Comparison of ENCODE assay signal across 14 cellular contexts in the genomic region with DNA sequence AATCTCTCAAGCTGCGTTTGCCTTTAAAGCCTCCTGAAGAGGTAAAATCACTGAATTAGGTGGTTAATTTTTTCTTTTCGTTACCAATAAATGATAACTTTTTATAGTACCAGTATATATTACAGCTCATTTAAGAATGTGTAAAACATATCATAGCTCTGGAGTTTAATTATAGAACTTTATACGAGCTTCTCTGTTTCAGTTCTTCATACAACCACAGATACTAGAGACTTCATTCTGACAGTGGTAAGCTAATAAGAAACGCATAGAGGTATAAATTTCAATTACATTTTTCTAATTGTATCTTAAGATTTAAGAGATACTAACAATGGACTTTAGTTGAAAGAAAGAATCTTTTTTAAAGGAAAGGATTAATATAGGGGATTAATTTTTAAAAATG.
DNase-seq lines count a peak whose midpoint lies in the region; ATAC-seq and FAIRE-seq lines count a peak whose summit lies in the region.
"Had no signal": no experiment of that assay in that cellular context is flagged by ENCODE, and none has a peak within 500 bp of the region (broad histone marks: within the 10 kb centered on the region; RNA-seq: fewer than 3 reads in every experiment).

No MANE protein-coding gene starts in this region.

- peaks cover 0 to 6% (median 0%) of the 10 kb centered on the region in 5 donors for H3K27me3 Mint-ChIP-seq in naive thymus-derived CD4-positive, alpha-beta T cell
- H3K27me3 Mint-ChIP-seq: activated naive CD4-positive, alpha-beta T cell treated with anti-CD3 and anti-CD28 coated beads, Interleukin-2, amount 10 ng/mL, durations not matched to agents 7 days and 5 days; CD4-positive, alpha-beta memory T cell had no signal

- no peaks in the 10 kb centered on the region for H3K36me3 Mint-ChIP-seq in naive thymus-derived CD4-positive, alpha-beta T cell
- H3K36me3 Mint-ChIP-seq: activated naive CD4-positive, alpha-beta T cell treated with anti-CD3 and anti-CD28 coated beads, Interleukin-2, amount 10 ng/mL, durations not matched to agents 7 days and 5 days; CD4-positive, alpha-beta memory T cell had no signal

- POLR2A ChIA-PET in naive thymus-derived CD4-positive, alpha-beta T cell (lab: Charles Lee), result interaction anchor here (0.5 to 3.2 kb wide), 4 partner anchors 9 to 667 kb away, joined by 3 to 15 read pairs (median 4); no protein-coding TSS in a partner anchor

- CTCF ChIA-PET in naive thymus-derived CD4-positive, alpha-beta T cell (lab: Charles Lee), result no interaction called here

- H3K9me3 ChIP-seq in naive thymus-derived CD4-positive, alpha-beta T cell (ENCODE audit: control insufficient read depth in 2 of 3, low read length in 3 of 3), result no peaks in the 10 kb centered on the region
- H3K9me3 ChIP-seq: breast epithelium, testis had no signal

- intact Hi-C loops in naive thymus-derived CD4-positive, alpha-beta T cell (cut with micrococcal nuclease), result loop anchor here in 1 of 2 donors (5.0 kb wide), 1 partner anchor 66 kb away; no protein-coding TSS in a partner anchor

- ATAC-seq in GM18858 (IDR thresholded peaks at IDR 0.05; ENCODE audit: unreplicated experiment), result peak; percentile 39
- peak; percentile 59 for ATAC-seq in HG02885 (IDR thresholded peaks at IDR 0.05; ENCODE audit: poor library complexity, unreplicated experiment)
- ATAC-seq in naive thymus-derived CD4-positive, alpha-beta T cell, result no peak
- ATAC-seq: Panc1 had no signal

- H3K4me1 Mint-ChIP-seq in naive thymus-derived CD4-positive, alpha-beta T cell, result peaks cover 12 to 57% (median 39%) of the 10 kb centered on the region in 7 donors

- no peaks in the 10 kb centered on the region for H3K9me3 Mint-ChIP-seq in naive thymus-derived CD4-positive, alpha-beta T cell
- H3K9me3 Mint-ChIP-seq: activated naive CD4-positive, alpha-beta T cell treated with anti-CD3 and anti-CD28 coated beads, Interleukin-2, amount 10 ng/mL, durations not matched to agents 7 days and 5 days; CD4-positive, alpha-beta memory T cell had no signal

- DNase-seq in RCC 7860 (ENCODE audit: low spot score) (no peak), NCI-H69 (lab: John Stamatoyannopoulos, UW) (no peak), G401 (ENCODE audit: low spot score) (no peak), HPDE6-E6E7 (ENCODE audit: extremely low spot score) (no peak), NCI-H146 (lab: John Stamatoyannopoulos, UW) (no peak)
- no peak for DNase-seq in naive thymus-derived CD4-positive, alpha-beta T cell
- DNase-seq: activated CD8-positive, alpha-beta memory T cell treated with anti-CD3 and anti-CD28 coated beads for 24 hours; activated naive CD4-positive, alpha-beta T cell treated with anti-CD3 and anti-CD28 coated beads, Interleukin-2, amount 10 ng/mL, durations not matched to agents 7 days and 5 days; testis had no signal

- H3K4me3 Mint-ChIP-seq in naive thymus-derived CD4-positive, alpha-beta T cell, result peak overlapping the region in 5 of 10 donors; percentile 12 to 45 (median 40)
- H3K4me3 Mint-ChIP-seq: activated naive CD4-positive, alpha-beta T cell treated with anti-CD3 and anti-CD28 coated beads, Interleukin-2, amount 10 ng/mL, durations not matched to agents 7 days and 5 days had no signal

- H3K27ac Mint-ChIP-seq in naive thymus-derived CD4-positive, alpha-beta T cell, result peak overlapping the region in 7 of 9 donors; percentile 14 to 74 (median 31)
- H3K27ac Mint-ChIP-seq: activated naive CD4-positive, alpha-beta T cell treated with anti-CD3 and anti-CD28 coated beads, Interleukin-2, amount 10 ng/mL, durations not matched to agents 7 days and 5 days had no signal

- no peaks in the 10 kb centered on the region for H3K27me3 ChIP-seq in naive thymus-derived CD4-positive, alpha-beta T cell (ENCODE audit: control insufficient read depth in 2 of 2, insufficient read depth in 2 of 2, low read length in 2 of 2)
- H3K27me3 ChIP-seq: breast epithelium, testis had no signal

- peak; percentile 66 for FAIRE-seq in RCC 7860 (lab: Jason Lieb, UNC)

- H3K4me3 ChIP-seq in naive thymus-derived CD4-positive, alpha-beta T cell (ENCODE audit: low read length), result no peak overlapping the region
- H3K4me3 ChIP-seq: breast epithelium, testis had no signal

- in situ Hi-C loops in G401 (cut with HindIII; ENCODE audit: low sequenced_read_pairs), result no loop called here

- H3K36me3 ChIP-seq in naive thymus-derived CD4-positive, alpha-beta T cell (ENCODE audit: control insufficient read depth in 2 of 3, insufficient read depth in 3 of 3, low read length in 3 of 3), result no peaks in the 10 kb centered on the region
- H3K36me3 ChIP-seq: breast epithelium had no signal

- peaks cover 12 to 22% of the 10 kb centered on the region in 2 donors for H3K4me1 ChIP-seq in naive thymus-derived CD4-positive, alpha-beta T cell (ENCODE audit: control insufficient read depth in 2 of 2, insufficient read depth in 2 of 2, low read length in 2 of 2)
- H3K4me1 ChIP-seq: breast epithelium, testis had no signal

- no peak overlapping the region for H3K27ac ChIP-seq in naive thymus-derived CD4-positive, alpha-beta T cell (ENCODE audit: low read depth, low read length)
- H3K27ac ChIP-seq: breast epithelium, testis had no signal
